ENCODE assay signal across 1 cellular context in genomic region chr5:132500931-132501628, GRCh38.
TF ChIP-seq lines count a peak whose summit lies in the region.

No MANE protein-coding gene starts in this region.

TF ChIP-seq in GM12878, 131 proteins besides CTCF, POLR2A, EP300 and RAD21 (continued from another document):
- TF ChIP-seq PRDM15 (CRISPR knock-in tag; IDR thresholded peaks at IDR 0.05) (no peak), ATF2 (IDR thresholded peaks at IDR 0.05; ENCODE audit: low read length) (no peak)
- TF ChIP-seq, protein P1, sequence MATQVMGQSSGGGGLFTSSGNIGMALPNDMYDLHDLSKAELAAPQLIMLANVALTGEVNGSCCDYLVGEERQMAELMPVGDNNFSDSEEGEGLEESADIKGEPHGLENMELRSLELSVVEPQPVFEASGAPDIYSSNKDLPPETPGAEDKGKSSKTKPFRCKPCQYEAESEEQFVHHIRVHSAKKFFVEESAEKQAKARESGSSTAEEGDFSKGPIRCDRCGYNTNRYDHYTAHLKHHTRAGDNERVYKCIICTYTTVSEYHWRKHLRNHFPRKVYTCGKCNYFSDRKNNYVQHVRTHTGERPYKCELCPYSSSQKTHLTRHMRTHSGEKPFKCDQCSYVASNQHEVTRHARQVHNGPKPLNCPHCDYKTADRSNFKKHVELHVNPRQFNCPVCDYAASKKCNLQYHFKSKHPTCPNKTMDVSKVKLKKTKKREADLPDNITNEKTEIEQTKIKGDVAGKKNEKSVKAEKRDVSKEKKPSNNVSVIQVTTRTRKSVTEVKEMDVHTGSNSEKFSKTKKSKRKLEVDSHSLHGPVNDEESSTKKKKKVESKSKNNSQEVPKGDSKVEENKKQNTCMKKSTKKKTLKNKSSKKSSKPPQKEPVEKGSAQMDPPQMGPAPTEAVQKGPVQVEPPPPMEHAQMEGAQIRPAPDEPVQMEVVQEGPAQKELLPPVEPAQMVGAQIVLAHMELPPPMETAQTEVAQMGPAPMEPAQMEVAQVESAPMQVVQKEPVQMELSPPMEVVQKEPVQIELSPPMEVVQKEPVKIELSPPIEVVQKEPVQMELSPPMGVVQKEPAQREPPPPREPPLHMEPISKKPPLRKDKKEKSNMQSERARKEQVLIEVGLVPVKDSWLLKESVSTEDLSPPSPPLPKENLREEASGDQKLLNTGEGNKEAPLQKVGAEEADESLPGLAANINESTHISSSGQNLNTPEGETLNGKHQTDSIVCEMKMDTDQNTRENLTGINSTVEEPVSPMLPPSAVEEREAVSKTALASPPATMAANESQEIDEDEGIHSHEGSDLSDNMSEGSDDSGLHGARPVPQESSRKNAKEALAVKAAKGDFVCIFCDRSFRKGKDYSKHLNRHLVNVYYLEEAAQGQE (IDR thresholded peaks at IDR 0.05; ENCODE audit: low read depth, low read length): no peak
